ENCODE assay signal across 37 cellular contexts in genomic region chr16:21053595-21053994, GRCh38.
"Had no signal": no experiment of that assay in that cellular context is flagged by ENCODE, and none has a peak within 500 bp of the region (broad histone marks: within the 10 kb centered on the region; RNA-seq: fewer than 3 reads in every experiment).

No MANE protein-coding gene starts in this region.

- ATAC-seq: activated CD8-positive, alpha-beta memory T cell treated with anti-CD3 and anti-CD28 coated beads, Interleukin-2, amount 10 ng/mL, durations not matched to agents 7 days and 5 days; activated T-helper 17 cell treated with anti-CD3 and anti-CD28 coated beads, Interleukin-2, amount 50 U/mL, for 72 hours; PC-3; SK-N-SH treated with all-trans-retinoic acid at 6 μM for 48 hours had no signal

- H3K9me3 Mint-ChIP-seq: activated CD4-positive, alpha-beta memory T cell treated with anti-CD3 and anti-CD28 coated beads, Interleukin-2, amount 10 ng/mL, durations not matched to agents 7 days and 5 days; activated naive CD8-positive, alpha-beta T cell treated with anti-CD3 and anti-CD28 coated beads for 36 hours; activated T-helper 17 cell treated with anti-CD3 and anti-CD28 coated beads, Interleukin-2, amount 50 U/mL, for 72 hours; central memory CD8-positive, alpha-beta T cell had no signal

- DNase-seq: activated CD4-positive, alpha-beta memory T cell treated with anti-CD3 and anti-CD28 coated beads, Interleukin-2, amount 10 ng/mL, durations not matched to agents 7 days and 5 days; activated CD4-positive, alpha-beta T cell treated with anti-CD3 and anti-CD28 coated beads for 1 hour; activated CD4-positive, alpha-beta T cell treated with anti-CD3 and anti-CD28 coated beads for 48 hours; activated CD4-positive, CD25-positive, alpha-beta regulatory T cell; activated CD8-positive, alpha-beta memory T cell treated with anti-CD3 and anti-CD28 coated beads for 24 hours; activated CD8-positive, alpha-beta memory T cell treated with anti-CD3 and anti-CD28 coated beads, Interleukin-2, amount 10 ng/mL, durations not matched to agents 7 days and 5 days; activated CD8-positive, alpha-beta memory T cell treated with anti-CD3 and anti-CD28 coated beads, Interleukin-2, amount 50 U/mL, for 48 hours; activated effector memory CD4-positive, alpha-beta T cell treated with anti-CD3 and anti-CD28 coated beads, Interleukin-2, amount 50 U/mL, for 16 hours; activated naive CD4-positive, alpha-beta T cell; activated naive CD4-positive, alpha-beta T cell treated with anti-CD3 and anti-CD28 coated beads, Interleukin-2, amount 50 U/mL, for 16 hours; activated naive CD8-positive, alpha-beta T cell treated with anti-CD3 and anti-CD28 coated beads for 36 hours; activated T-cell treated with anti-CD3 and anti-CD28 coated beads, Interleukin-2, amount 50 U/mL, for 48 hours; amniotic stem cell; Karpas-422; KBM-7; MG63; NCI-H1048; NCI-H1105 treated with DMSO at 0.1 percent for 48 hours; NCI-H1436; NCI-H1694; NCI-H1930; NCI-H2081 treated with DMSO at 0.1 percent for 48 hours; NCI-H2171; NCI-H510A; NCI-H526; NCI-H748 treated with DMSO at 0.1 percent for 48 hours; NK-92 treated with Interleukin-12 subunit alpha and Interleukin-12 subunit beta, amount 100 ng/mL, for 24 hours; PC-3; Peyer's patch; RPMI8226; SHP77 treated with DMSO at 0.1 percent for 48 hours; SW 1271; T1000; WERI-Rb-1 had no signal

- H3K27ac Mint-ChIP-seq: activated CD4-positive, alpha-beta memory T cell treated with anti-CD3 and anti-CD28 coated beads, Interleukin-2, amount 10 ng/mL, durations not matched to agents 7 days and 5 days; activated CD8-positive, alpha-beta memory T cell treated with anti-CD3 and anti-CD28 coated beads, Interleukin-2, amount 10 ng/mL, durations not matched to agents 7 days and 5 days; activated naive CD8-positive, alpha-beta T cell treated with anti-CD3 and anti-CD28 coated beads for 36 hours; activated T-helper 17 cell treated with anti-CD3 and anti-CD28 coated beads, Interleukin-2, amount 50 U/mL, for 72 hours had no signal

- H3K4me1 Mint-ChIP-seq: activated CD4-positive, alpha-beta memory T cell treated with anti-CD3 and anti-CD28 coated beads, Interleukin-2, amount 10 ng/mL, durations not matched to agents 7 days and 5 days; activated CD8-positive, alpha-beta memory T cell treated with anti-CD3 and anti-CD28 coated beads, Interleukin-2, amount 10 ng/mL, durations not matched to agents 7 days and 5 days; activated naive CD8-positive, alpha-beta T cell treated with anti-CD3 and anti-CD28 coated beads for 36 hours; activated T-helper 17 cell treated with anti-CD3 and anti-CD28 coated beads, Interleukin-2, amount 50 U/mL, for 72 hours; central memory CD8-positive, alpha-beta T cell had no signal

- H3K36me3 Mint-ChIP-seq: activated CD8-positive, alpha-beta memory T cell treated with anti-CD3 and anti-CD28 coated beads, Interleukin-2, amount 10 ng/mL, durations not matched to agents 7 days and 5 days; activated naive CD8-positive, alpha-beta T cell treated with anti-CD3 and anti-CD28 coated beads for 36 hours had no signal

- H3K4me3 Mint-ChIP-seq: activated CD4-positive, alpha-beta memory T cell treated with anti-CD3 and anti-CD28 coated beads, Interleukin-2, amount 10 ng/mL, durations not matched to agents 7 days and 5 days; activated CD8-positive, alpha-beta memory T cell treated with anti-CD3 and anti-CD28 coated beads, Interleukin-2, amount 10 ng/mL, durations not matched to agents 7 days and 5 days; activated naive CD8-positive, alpha-beta T cell treated with anti-CD3 and anti-CD28 coated beads for 36 hours; activated T-helper 17 cell treated with anti-CD3 and anti-CD28 coated beads, Interleukin-2, amount 50 U/mL, for 72 hours; central memory CD8-positive, alpha-beta T cell had no signal
